ENCODE assay signal across 25 cellular contexts in genomic region chr9:79551586-79551985, GRCh38.
"Had no signal": no experiment of that assay in that cellular context is flagged by ENCODE, and none has a peak within 500 bp of the region (broad histone marks: within the 10 kb centered on the region; RNA-seq: fewer than 3 reads in every experiment).

No MANE protein-coding gene starts in this region.

- DNase-seq: activated CD4-positive, alpha-beta T cell treated with anti-CD3 and anti-CD28 coated beads, Interleukin-2, amount 10 ng/mL, durations not matched to agents 24 days and 14 days; activated CD4-positive, alpha-beta T cell treated with anti-CD3 and anti-CD28 coated beads, Interleukin-2, amount 50 U/mL, for 4 hours; activated CD8-positive, alpha-beta T cell treated with anti-CD3 and anti-CD28 coated beads, Interleukin-2, amount 10 ng/mL, durations not matched to agents 7 days and 5 days; activated gamma-delta T cell; activated naive CD4-positive, alpha-beta T cell treated with Interleukin-2 at 50 U/mL for 16 hours; activated T-cell treated with anti-CD3 and anti-CD28 coated beads, Interleukin-2, amount 50 U/mL, for 24 hours; adrenal gland; body of pancreas; central memory CD4-positive, alpha-beta T cell; KG1; MG63; NCI-H1048; NCI-H1105 treated with DMSO at 0.1 percent for 48 hours; NCI-H1436; NCI-H1694; NCI-H1930; NCI-H345; NCI-H524 treated with DMSO at 0.1 percent for 48 hours; Right ventricle myocardium superior; SW 1271; T-helper 1 cell; T1000 had no signal

- H3K4me3 ChIP-seq: adrenal gland, body of pancreas, MG63 had no signal

- H3K9me3 Mint-ChIP-seq: activated naive CD4-positive, alpha-beta T cell treated with anti-CD3 and anti-CD28 coated beads, Interleukin-2, amount 50 U/mL, for 24 hours had no signal

- H3K36me3 Mint-ChIP-seq: activated naive CD4-positive, alpha-beta T cell treated with anti-CD3 and anti-CD28 coated beads, Interleukin-2, amount 50 U/mL, for 24 hours had no signal

- H3K27ac ChIP-seq: adrenal gland, body of pancreas, RWPE1 had no signal

- H3K27ac Mint-ChIP-seq: activated CD4-positive, alpha-beta T cell treated with anti-CD3 and anti-CD28 coated beads, Interleukin-2, amount 10 ng/mL, durations not matched to agents 24 days and 14 days; activated CD8-positive, alpha-beta T cell treated with anti-CD3 and anti-CD28 coated beads, Interleukin-2, amount 10 ng/mL, durations not matched to agents 7 days and 5 days; activated naive CD4-positive, alpha-beta T cell treated with anti-CD3 and anti-CD28 coated beads, Interleukin-2, amount 50 U/mL, for 24 hours; activated T-cell treated with anti-CD3 and anti-CD28 coated beads, Interleukin-2, amount 50 U/mL, for 24 hours; activated T-helper 2 cell treated with anti-CD3 and anti-CD28 coated beads, Interferon-gamma antibody, Interleukin-2, Interleukin-4, amounts not matched to agents 10 μg/mL and 5 μg/mL and 100 μg/mL, durations not matched to agents 14 hours and 24 hours and 36 hours had no signal

- H3K36me3 ChIP-seq: adrenal gland, MG63 had no signal

- H3K4me3 Mint-ChIP-seq: activated CD4-positive, alpha-beta T cell treated with anti-CD3 and anti-CD28 coated beads, Interleukin-2, amount 10 ng/mL, durations not matched to agents 24 days and 14 days; activated CD8-positive, alpha-beta T cell treated with anti-CD3 and anti-CD28 coated beads, Interleukin-2, amount 10 ng/mL, durations not matched to agents 7 days and 5 days; activated naive CD4-positive, alpha-beta T cell treated with anti-CD3 and anti-CD28 coated beads, Interleukin-2, amount 50 U/mL, for 24 hours; activated T-cell treated with anti-CD3 and anti-CD28 coated beads, Interleukin-2, amount 50 U/mL, for 24 hours had no signal

- H3K4me1 Mint-ChIP-seq: activated CD4-positive, alpha-beta T cell treated with anti-CD3 and anti-CD28 coated beads, Interleukin-2, amount 10 ng/mL, durations not matched to agents 24 days and 14 days; activated naive CD4-positive, alpha-beta T cell treated with anti-CD3 and anti-CD28 coated beads, Interleukin-2, amount 50 U/mL, for 24 hours had no signal

- H3K9me3 ChIP-seq: adrenal gland, body of pancreas, MG63 had no signal

- H3K4me1 ChIP-seq: adrenal gland, body of pancreas had no signal

- ATAC-seq: activated CD8-positive, alpha-beta T cell treated with anti-CD3 and anti-CD28 coated beads, Interleukin-2, amount 10 ng/mL, durations not matched to agents 7 days and 5 days; body of pancreas had no signal

- H3K27me3 ChIP-seq: adrenal gland, body of pancreas, MG63 had no signal

- H3K27me3 Mint-ChIP-seq: activated CD4-positive, alpha-beta T cell treated with anti-CD3 and anti-CD28 coated beads, Interleukin-2, amount 10 ng/mL, durations not matched to agents 24 days and 14 days; activated naive CD4-positive, alpha-beta T cell treated with anti-CD3 and anti-CD28 coated beads, Interleukin-2, amount 50 U/mL, for 24 hours; activated T-cell treated with anti-CD3 and anti-CD28 coated beads, Interleukin-2, amount 50 U/mL, for 24 hours had no signal
